ENCODE assay signal across 3 cellular contexts in the genomic region with DNA sequence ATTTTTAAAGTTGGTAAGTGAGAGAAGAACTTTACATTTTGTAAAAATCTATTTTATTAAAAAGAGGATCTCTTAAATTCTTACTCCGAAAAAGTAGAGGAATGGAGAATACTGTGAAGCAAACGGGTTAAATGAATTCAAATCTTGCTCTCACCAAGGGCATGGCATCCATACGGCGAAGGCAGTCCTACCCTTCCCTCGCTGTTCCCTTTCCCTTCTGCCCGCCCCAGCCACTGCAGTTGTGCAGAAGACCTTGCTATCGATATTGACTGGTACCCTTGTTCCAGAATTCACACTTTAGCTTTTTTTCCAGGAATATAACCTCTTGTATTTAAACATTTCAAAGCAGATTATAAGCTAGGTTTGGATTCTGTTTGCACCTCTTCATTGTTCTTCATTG.
TF ChIP-seq lines count a peak whose summit lies in the region.

No MANE protein-coding gene starts in this region.

TF ChIP-seq in GM23338, 12 proteins besides CTCF, POLR2A, EP300 and RAD21 (continues in another document):
- no peak for TF ChIP-seq STAT1 (IDR thresholded peaks at IDR 0.05; ENCODE audit: unreplicated experiment)
- TF ChIP-seq, protein P1, sequence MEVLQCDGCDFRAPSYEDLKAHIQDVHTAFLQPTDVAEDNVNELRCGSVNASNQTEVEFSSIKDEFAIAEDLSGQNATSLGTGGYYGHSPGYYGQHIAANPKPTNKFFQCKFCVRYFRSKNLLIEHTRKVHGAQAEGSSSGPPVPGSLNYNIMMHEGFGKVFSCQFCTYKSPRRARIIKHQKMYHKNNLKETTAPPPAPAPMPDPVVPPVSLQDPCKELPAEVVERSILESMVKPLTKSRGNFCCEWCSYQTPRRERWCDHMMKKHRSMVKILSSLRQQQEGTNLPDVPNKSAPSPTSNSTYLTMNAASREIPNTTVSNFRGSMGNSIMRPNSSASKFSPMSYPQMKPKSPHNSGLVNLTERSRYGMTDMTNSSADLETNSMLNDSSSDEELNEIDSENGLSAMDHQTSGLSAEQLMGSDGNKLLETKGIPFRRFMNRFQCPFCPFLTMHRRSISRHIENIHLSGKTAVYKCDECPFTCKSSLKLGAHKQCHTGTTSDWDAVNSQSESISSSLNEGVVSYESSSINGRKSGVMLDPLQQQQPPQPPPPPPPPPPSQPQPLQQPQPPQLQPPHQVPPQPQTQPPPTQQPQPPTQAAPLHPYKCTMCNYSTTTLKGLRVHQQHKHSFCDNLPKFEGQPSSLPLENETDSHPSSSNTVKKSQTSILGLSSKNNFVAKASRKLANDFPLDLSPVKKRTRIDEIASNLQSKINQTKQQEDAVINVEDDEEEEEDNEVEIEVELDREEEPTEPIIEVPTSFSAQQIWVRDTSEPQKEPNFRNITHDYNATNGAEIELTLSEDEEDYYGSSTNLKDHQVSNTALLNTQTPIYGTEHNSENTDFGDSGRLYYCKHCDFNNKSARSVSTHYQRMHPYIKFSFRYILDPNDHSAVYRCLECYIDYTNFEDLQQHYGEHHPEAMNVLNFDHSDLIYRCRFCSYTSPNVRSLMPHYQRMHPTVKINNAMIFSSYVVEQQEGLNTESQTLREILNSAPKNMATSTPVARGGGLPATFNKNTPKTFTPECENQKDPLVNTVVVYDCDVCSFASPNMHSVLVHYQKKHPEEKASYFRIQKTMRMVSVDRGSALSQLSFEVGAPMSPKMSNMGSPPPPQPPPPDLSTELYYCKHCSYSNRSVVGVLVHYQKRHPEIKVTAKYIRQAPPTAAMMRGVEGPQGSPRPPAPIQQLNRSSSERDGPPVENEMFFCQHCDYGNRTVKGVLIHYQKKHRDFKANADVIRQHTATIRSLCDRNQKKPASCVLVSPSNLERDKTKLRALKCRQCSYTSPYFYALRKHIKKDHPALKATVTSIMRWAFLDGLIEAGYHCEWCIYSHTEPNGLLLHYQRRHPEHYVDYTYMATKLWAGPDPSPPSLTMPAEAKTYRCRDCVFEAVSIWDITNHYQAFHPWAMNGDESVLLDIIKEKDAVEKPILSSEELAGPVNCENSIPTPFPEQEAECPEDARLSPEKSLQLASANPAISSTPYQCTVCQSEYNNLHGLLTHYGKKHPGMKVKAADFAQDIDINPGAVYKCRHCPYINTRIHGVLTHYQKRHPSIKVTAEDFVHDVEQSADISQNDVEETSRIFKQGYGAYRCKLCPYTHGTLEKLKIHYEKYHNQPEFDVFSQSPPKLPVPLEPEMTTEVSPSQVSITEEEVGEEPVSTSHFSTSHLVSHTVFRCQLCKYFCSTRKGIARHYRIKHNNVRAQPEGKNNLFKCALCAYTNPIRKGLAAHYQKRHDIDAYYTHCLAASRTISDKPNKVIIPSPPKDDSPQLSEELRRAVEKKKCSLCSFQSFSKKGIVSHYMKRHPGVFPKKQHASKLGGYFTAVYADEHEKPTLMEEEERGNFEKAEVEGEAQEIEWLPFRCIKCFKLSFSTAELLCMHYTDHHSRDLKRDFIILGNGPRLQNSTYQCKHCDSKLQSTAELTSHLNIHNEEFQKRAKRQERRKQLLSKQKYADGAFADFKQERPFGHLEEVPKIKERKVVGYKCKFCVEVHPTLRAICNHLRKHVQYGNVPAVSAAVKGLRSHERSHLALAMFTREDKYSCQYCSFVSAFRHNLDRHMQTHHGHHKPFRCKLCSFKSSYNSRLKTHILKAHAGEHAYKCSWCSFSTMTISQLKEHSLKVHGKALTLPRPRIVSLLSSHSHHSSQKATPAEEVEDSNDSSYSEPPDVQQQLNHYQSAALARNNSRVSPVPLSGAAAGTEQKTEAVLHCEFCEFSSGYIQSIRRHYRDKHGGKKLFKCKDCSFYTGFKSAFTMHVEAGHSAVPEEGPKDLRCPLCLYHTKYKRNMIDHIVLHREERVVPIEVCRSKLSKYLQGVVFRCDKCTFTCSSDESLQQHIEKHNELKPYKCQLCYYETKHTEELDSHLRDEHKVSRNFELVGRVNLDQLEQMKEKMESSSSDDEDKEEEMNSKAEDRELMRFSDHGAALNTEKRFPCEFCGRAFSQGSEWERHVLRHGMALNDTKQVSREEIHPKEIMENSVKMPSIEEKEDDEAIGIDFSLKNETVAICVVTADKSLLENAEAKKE (CRISPR knock-in tag; IDR thresholded peaks at IDR 0.05): no peak
- no peak for TF ChIP-seq NANOG (IDR thresholded peaks at IDR 0.05; ENCODE audit: borderline replicate concordance)
- no peak for TF ChIP-seq JUNB (IDR thresholded peaks at IDR 0.05; ENCODE audit: unreplicated experiment)

TF ChIP-seq in H1, 55 proteins besides CTCF, POLR2A, EP300 and RAD21:
- TF ChIP-seq BCL11A (IDR thresholded peaks at IDR 0.05; ENCODE audit: low read depth in 2 of 2, low read length in 2 of 2) (no peak), TAF7 (optimal IDR thresholded peaks at IDR 0.05; ENCODE audit: borderline replicate concordance, low read depth, low read length) (no peak), POU5F1 (IDR thresholded peaks at IDR 0.05; ENCODE audit: low read depth, low read length) (no peak), GABPA (IDR thresholded peaks at IDR 0.05; ENCODE audit: borderline replicate concordance, insufficient read depth, low read length) (no peak), FOSL1 (IDR thresholded peaks at IDR 0.05; ENCODE audit: insufficient read depth, low read depth, low read length) (no peak), CBX8 (IDR thresholded peaks at IDR 0.05; ENCODE audit: borderline replicate concordance, low read depth, low read length) (no peak), BRCA1 (IDR thresholded peaks at IDR 0.05; ENCODE audit: low read depth, low read length) (no peak), HDAC6 (IDR thresholded peaks at IDR 0.05; ENCODE audit: low read depth, low read length) (no peak), CREB1 (IDR thresholded peaks at IDR 0.05) (no peak), KDM4A (IDR thresholded peaks at IDR 0.05; ENCODE audit: low read depth, low read length, severe bottlenecking) (no peak), POLR2AphosphoS5 (IDR thresholded peaks at IDR 0.05; ENCODE audit: low read depth, low read length) (no peak), CHD1 (IDR thresholded peaks at IDR 0.05; ENCODE audit: low read depth, low read length) (no peak), TBP (IDR thresholded peaks at IDR 0.05; ENCODE audit: low read depth, low read length) (no peak), GTF2F1 (IDR thresholded peaks at IDR 0.05; ENCODE audit: borderline replicate concordance, low read depth, low read length) (no peak)
- TF ChIP-seq, protein P2, sequence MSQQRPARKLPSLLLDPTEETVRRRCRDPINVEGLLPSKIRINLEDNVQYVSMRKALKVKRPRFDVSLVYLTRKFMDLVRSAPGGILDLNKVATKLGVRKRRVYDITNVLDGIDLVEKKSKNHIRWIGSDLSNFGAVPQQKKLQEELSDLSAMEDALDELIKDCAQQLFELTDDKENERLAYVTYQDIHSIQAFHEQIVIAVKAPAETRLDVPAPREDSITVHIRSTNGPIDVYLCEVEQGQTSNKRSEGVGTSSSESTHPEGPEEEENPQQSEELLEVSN (IDR thresholded peaks at IDR 0.05): no peak
- TF ChIP-seq, protein P3, sequence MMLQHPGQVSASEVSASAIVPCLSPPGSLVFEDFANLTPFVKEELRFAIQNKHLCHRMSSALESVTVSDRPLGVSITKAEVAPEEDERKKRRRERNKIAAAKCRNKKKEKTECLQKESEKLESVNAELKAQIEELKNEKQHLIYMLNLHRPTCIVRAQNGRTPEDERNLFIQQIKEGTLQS (IDR thresholded peaks at IDR 0.05; ENCODE audit: insufficient read depth, low read depth, low read length): no peak

TF ChIP-seq in neural cell, 6 proteins besides CTCF, POLR2A, EP300 and RAD21 (continued from another document):
- TF ChIP-seq, protein P4, sequence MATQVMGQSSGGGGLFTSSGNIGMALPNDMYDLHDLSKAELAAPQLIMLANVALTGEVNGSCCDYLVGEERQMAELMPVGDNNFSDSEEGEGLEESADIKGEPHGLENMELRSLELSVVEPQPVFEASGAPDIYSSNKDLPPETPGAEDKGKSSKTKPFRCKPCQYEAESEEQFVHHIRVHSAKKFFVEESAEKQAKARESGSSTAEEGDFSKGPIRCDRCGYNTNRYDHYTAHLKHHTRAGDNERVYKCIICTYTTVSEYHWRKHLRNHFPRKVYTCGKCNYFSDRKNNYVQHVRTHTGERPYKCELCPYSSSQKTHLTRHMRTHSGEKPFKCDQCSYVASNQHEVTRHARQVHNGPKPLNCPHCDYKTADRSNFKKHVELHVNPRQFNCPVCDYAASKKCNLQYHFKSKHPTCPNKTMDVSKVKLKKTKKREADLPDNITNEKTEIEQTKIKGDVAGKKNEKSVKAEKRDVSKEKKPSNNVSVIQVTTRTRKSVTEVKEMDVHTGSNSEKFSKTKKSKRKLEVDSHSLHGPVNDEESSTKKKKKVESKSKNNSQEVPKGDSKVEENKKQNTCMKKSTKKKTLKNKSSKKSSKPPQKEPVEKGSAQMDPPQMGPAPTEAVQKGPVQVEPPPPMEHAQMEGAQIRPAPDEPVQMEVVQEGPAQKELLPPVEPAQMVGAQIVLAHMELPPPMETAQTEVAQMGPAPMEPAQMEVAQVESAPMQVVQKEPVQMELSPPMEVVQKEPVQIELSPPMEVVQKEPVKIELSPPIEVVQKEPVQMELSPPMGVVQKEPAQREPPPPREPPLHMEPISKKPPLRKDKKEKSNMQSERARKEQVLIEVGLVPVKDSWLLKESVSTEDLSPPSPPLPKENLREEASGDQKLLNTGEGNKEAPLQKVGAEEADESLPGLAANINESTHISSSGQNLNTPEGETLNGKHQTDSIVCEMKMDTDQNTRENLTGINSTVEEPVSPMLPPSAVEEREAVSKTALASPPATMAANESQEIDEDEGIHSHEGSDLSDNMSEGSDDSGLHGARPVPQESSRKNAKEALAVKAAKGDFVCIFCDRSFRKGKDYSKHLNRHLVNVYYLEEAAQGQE (IDR thresholded peaks at IDR 0.05; ENCODE audit: borderline replicate concordance): no peak
- TF ChIP-seq SMC3 (conservative IDR thresholded peaks at IDR 0.05; ENCODE audit: poor library complexity) (no peak), POLR2AphosphoS5 (IDR thresholded peaks at IDR 0.05) (no peak), MXI1 (conservative IDR thresholded peaks at IDR 0.05; ENCODE audit: poor library complexity, severe bottlenecking) (no peak), EZH2 (IDR thresholded peaks at IDR 0.05; ENCODE audit: borderline replicate concordance, insufficient read depth, low read length, poor library complexity, severe bottlenecking) (no peak)
